Comparison of ENCODE assay signal across 8 cellular contexts in the genomic region with DNA sequence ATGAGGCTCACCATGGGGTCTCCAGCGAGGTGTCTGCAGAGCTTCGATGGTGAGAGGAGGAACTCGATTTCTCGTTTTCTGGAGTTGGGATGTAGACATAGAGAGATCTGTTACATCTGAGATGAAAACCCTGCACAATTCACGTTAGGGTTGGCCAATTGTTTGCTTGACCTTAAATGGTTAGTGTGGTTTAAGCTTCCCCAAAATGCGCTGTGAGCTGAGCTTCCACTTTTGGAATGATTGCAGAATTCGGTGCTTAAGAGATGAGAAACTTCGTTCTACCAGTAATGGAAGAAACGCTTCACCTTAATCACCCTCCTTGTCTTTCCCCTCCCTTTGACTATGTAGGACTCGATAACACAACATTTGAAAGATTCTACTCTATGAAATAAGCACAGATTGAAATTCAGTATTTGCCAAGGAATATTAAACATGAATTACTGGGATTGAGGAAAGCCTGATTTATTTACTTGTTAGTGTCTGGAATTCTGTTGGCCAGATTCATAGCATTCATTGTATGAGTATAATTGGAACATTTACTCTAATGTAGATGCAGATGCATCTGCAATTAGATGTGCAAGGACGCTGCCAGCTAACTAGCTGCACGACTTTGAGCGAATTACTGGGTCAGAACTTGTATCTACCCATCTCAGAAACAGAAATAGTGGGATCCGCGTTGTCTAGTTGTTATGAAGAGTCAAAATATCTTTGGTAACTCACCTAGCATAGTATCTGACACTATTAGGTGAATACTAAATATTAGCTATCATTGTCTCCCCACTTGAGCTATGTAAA. TPM values are rescaled to one million over a fixed set of nuclear protein-coding genes. Genes with fewer than 3 reads are reported as not detected.
DNase-seq lines count a peak whose midpoint lies in the region; ATAC-seq, FAIRE-seq and TF ChIP-seq lines count a peak whose summit lies in the region.

No MANE protein-coding gene starts in this region.

- H3K4me1 ChIP-seq in GM23248 (ENCODE audit: insufficient read depth) (peaks cover 12% of the 10 kb centered on the region), PC-3 (ENCODE audit: insufficient read depth, low read length) (peaks cover 26% of the 10 kb centered on the region), ectodermal cell (ENCODE audit: control insufficient read depth, insufficient read depth, low read length) (peaks cover 28% of the 10 kb centered on the region)
- peaks cover 0 to 7% of the 10 kb centered on the region in 2 donors for H3K4me1 ChIP-seq in naive thymus-derived CD4-positive, alpha-beta T cell (ENCODE audit: control insufficient read depth in 2 of 2, insufficient read depth in 2 of 2, low read length in 2 of 2)

- TF ChIP-seq CTCF in PC-3 (conservative IDR thresholded peaks at IDR 0.05; ENCODE audit: low read depth, low read length) (no peak), D721Med (IDR thresholded peaks at IDR 0.05; ENCODE audit: insufficient read depth, missing control alignments) (no peak)

- CTCF ChIA-PET in PC-3 (lab: Charles Lee): interaction anchor here (0.5 kb wide), 1 partner anchor 362 kb away, joined by 3 read pairs; a partner anchor contains a TSS
- CTCF ChIA-PET in naive thymus-derived CD4-positive, alpha-beta T cell (lab: Charles Lee): interaction anchor here (1.0 to 4.6 kb wide), 3 partner anchors 14 to 35 kb away, joined by 4 to 61 read pairs (median 4); no protein-coding TSS in a partner anchor

- ATAC-seq in PC-3 (no peak), GM18909 (IDR thresholded peaks at IDR 0.05; ENCODE audit: poor library complexity, unreplicated experiment) (no peak), HG03139 (IDR thresholded peaks at IDR 0.05; ENCODE audit: unreplicated experiment) (no peak)
- ATAC-seq in naive thymus-derived CD4-positive, alpha-beta T cell: no peak

- H3K4me3 Mint-ChIP-seq in naive thymus-derived CD4-positive, alpha-beta T cell: peak overlapping the region; percentile 89 to 100 (median 98)

- intact Hi-C loops in PC-3 (cut with micrococcal nuclease): loop anchor here (2.0 to 10.0 kb wide), 5 partner anchors 150 to 557 kb away; no protein-coding TSS in a partner anchor
- intact Hi-C loops in naive thymus-derived CD4-positive, alpha-beta T cell (cut with micrococcal nuclease): loop anchor here (1.0 to 10.0 kb wide), 16 partner anchors 35 to 1100 kb away; a partner anchor contains a TSS

- peak overlapping the region; percentile 96 for H3K4me2 ChIP-seq in GM23248 (ENCODE audit: unreplicated experiment)
- peak overlapping the region; percentile 96 for H3K4me2 ChIP-seq in PC-3 (ENCODE audit: low read length)

- H3F3A ChIP-seq in GM23248 (ENCODE audit: insufficient read depth) (peaks cover 49% of the 10 kb centered on the region), PC-3 (ENCODE audit: low read length, unreplicated experiment) (no peaks in the 10 kb centered on the region)

- peaks cover 22 to 35% (median 25%) of the 10 kb centered on the region in 7 donors for H3K4me1 Mint-ChIP-seq in naive thymus-derived CD4-positive, alpha-beta T cell

- peaks cover 0 to 2% (median 0%) of the 10 kb centered on the region in 5 donors for H3K27me3 Mint-ChIP-seq in naive thymus-derived CD4-positive, alpha-beta T cell

- DNase-seq in ELR (ENCODE audit: low read depth) (peak; percentile 36), GM23248 (peak; percentile 82), PC-3 (no peak), D721Med (ENCODE audit: insufficient read length, low spot score) (no peak)
- peak in 2 of 9 donors; percentile 14 to 22 for DNase-seq in naive thymus-derived CD4-positive, alpha-beta T cell

- peak overlapping the region; percentile 72 to 99 (median 97) for H3K27ac Mint-ChIP-seq in naive thymus-derived CD4-positive, alpha-beta T cell

- H3K9me2 ChIP-seq in GM23248 (ENCODE audit: insufficient read depth): no peaks in the 10 kb centered on the region
- H3K9me2 ChIP-seq in PC-3 (replicated peaks; ENCODE audit: low read length): no peaks in the 10 kb centered on the region

- H4K20me1 ChIP-seq in GM23248 (ENCODE audit: insufficient read depth): no peaks in the 10 kb centered on the region
- H4K20me1 ChIP-seq in PC-3 (ENCODE audit: low read length): no peaks in the 10 kb centered on the region

- no peaks in the 10 kb centered on the region for H3K36me3 ChIP-seq in GM23248 (ENCODE audit: low read depth)
- H3K36me3 ChIP-seq in PC-3 (ENCODE audit: low read depth, low read length): no peaks in the 10 kb centered on the region
- no peaks in the 10 kb centered on the region for H3K36me3 ChIP-seq in ectodermal cell (ENCODE audit: control insufficient read depth, insufficient read depth, low read length)
- no peaks in the 10 kb centered on the region for H3K36me3 ChIP-seq in naive thymus-derived CD4-positive, alpha-beta T cell (ENCODE audit: control insufficient read depth in 2 of 3, insufficient read depth in 3 of 3, low read length in 3 of 3)

- H3K4me3 ChIP-seq in GM23248 (peak overlapping the region; percentile 83), PC-3 (ENCODE audit: low read length) (peak overlapping the region; percentile 94), ectodermal cell (ENCODE audit: insufficient read depth, low read depth, low read length) (peak overlapping the region; percentile 69)
- H3K4me3 ChIP-seq in naive thymus-derived CD4-positive, alpha-beta T cell (ENCODE audit: low read length): peak overlapping the region; percentile 89

- FAIRE-seq in D721Med (lab: Jason Lieb, UNC): no peak

- H2AFZ ChIP-seq in GM23248: peak overlapping the region; percentile 55
- H2AFZ ChIP-seq in PC-3 (ENCODE audit: low read length): 0 out of 2 replicates have a peak overlapping the region, but pooled peaks have one; percentile 54

- no peaks in the 10 kb centered on the region for H3K27me3 ChIP-seq in GM23248 (replicated peaks; ENCODE audit: insufficient read depth)
- H3K27me3 ChIP-seq in PC-3 (ENCODE audit: low read length): no peaks in the 10 kb centered on the region
- H3K27me3 ChIP-seq in ectodermal cell (ENCODE audit: control insufficient read depth, insufficient read depth, low read length, poor library complexity, severe bottlenecking): peaks cover 15% of the 10 kb centered on the region
- no peaks in the 10 kb centered on the region for H3K27me3 ChIP-seq in naive thymus-derived CD4-positive, alpha-beta T cell (ENCODE audit: control insufficient read depth in 2 of 2, insufficient read depth in 2 of 2, low read length in 2 of 2)

- H3K9me3 Mint-ChIP-seq in naive thymus-derived CD4-positive, alpha-beta T cell: no peaks in the 10 kb centered on the region

- POLR2A ChIA-PET in PC-3 (lab: Charles Lee; ENCODE audit: unreplicated experiment): no interaction called here
- POLR2A ChIA-PET in naive thymus-derived CD4-positive, alpha-beta T cell (lab: Charles Lee): interaction anchor here (0.7 to 9.2 kb wide), 20 partner anchors 10 to 1083 kb away, joined by 3 to 433 read pairs (median 6); a partner anchor contains a TSS

- H3K9ac ChIP-seq in GM23248: peak overlapping the region; percentile 100
- H3K9ac ChIP-seq in PC-3 (ENCODE audit: low read length): peak overlapping the region; percentile 96

- in situ Hi-C loops in GM23248 (cut with MboI): loop anchor here (10.0 kb wide), 1 partner anchor 307 kb away; no protein-coding TSS in a partner anchor

- BruUV-seq in PC-3 (replicated peaks; lab: Mats Ljungman, UMichigan): TSS peak; percentile 68

- H3K36me3 Mint-ChIP-seq in naive thymus-derived CD4-positive, alpha-beta T cell: peaks cover 0 to 10% (median 0%) of the 10 kb centered on the region in 5 donors

- H3K79me2 ChIP-seq in GM23248 (ENCODE audit: insufficient read depth) (peaks cover 35% of the 10 kb centered on the region), PC-3 (ENCODE audit: low read length) (peaks cover 28% of the 10 kb centered on the region)

- H3K27ac ChIP-seq in GM23248 (peak overlapping the region; percentile 98), PC-3 (ENCODE audit: low read length) (peak overlapping the region; percentile 14; the same call in 1 of the 2 replicates), ectodermal cell (ENCODE audit: insufficient read depth, low read depth, low read length, poor library complexity, severe bottlenecking) (peak overlapping the region; percentile 100)
- H3K27ac ChIP-seq in naive thymus-derived CD4-positive, alpha-beta T cell (ENCODE audit: low read depth, low read length): peak overlapping the region; percentile 100

- WGBS in GM23248 (ENCODE audit: low coverage in 1 of 2, low lambda C conversion rate in 2 of 2, missing lambda C conversion rate in 2 of 2), 2 experiments: 26 to 27% methylated on average over 15 of the region's 15 CpGs
- WGBS in ectodermal cell, 2 experiments: 19 to 30% methylated on average over 13 to 15 of the region's 15 CpGs

- no peaks in the 10 kb centered on the region for H3K9me3 ChIP-seq in GM23248 (ENCODE audit: low read depth)
- H3K9me3 ChIP-seq in PC-3 (ENCODE audit: low read length): no peaks in the 10 kb centered on the region
- H3K9me3 ChIP-seq in ectodermal cell (ENCODE audit: control insufficient read depth, low read length): no peaks in the 10 kb centered on the region
- no peaks in the 10 kb centered on the region for H3K9me3 ChIP-seq in naive thymus-derived CD4-positive, alpha-beta T cell (ENCODE audit: control insufficient read depth in 2 of 3, low read length in 3 of 3)

RNA-seq across cellular contexts. Expression of a gene that starts 1.6 kb away (rescaled TPM):
- 22.5 and 43.0 TPM in 2 replicates for total RNA-seq in GM23248 (2014; rRNA removed; shearing (Covaris generic))
- 35.8 and 39.4 TPM in 2 replicates for polyA plus RNA-seq in GM23248 (2016; fragmentation: Nextera tagmentation; extraction: Ambion mirVana)
- 4.0 and 5.6 TPM in 2 replicates for total RNA-seq in PC-3 (2014; rRNA removed)
- 12.3 TPM for polyA plus RNA-seq in ectodermal cell (2013, experiment 1 of 4)
- 9.7 TPM for polyA plus RNA-seq in ectodermal cell (2013, experiment 2 of 4)
- 6.2 TPM for polyA plus RNA-seq in ectodermal cell (2013, experiment 3 of 4)
- polyA plus RNA-seq in ectodermal cell (2013, experiment 4 of 4): 7.5 TPM
- 10 to 100 TPM; 25.4 to 93.3 (median 78.0) TPM for total RNA-seq in naive thymus-derived CD4-positive, alpha-beta T cell
- polyA plus RNA-seq in naive thymus-derived CD4-positive, alpha-beta T cell: 10 to 100 TPM; 18.7 to 23.1 TPM

Comparison
In these comparisons a context has a peak if more than half of its experiments do, and no peak if none do; other contexts are left out.
1. DNase-seq: peak in ELR (single experiment) and GM23248 (single experiment); none in PC-3 (single experiment) and D721Med (single experiment).
2. H3K27ac ChIP-seq: peak in every context shown above with its lines; median percentile 100 in ectodermal cell; 100 in naive thymus-derived CD4-positive, alpha-beta T cell; 98 in GM23248; 14 in PC-3.
3. Peak in every context shown above with its lines, with median percentiles within 50 percentile points of each other: H3K4me3 ChIP-seq.